Comparison of ENCODE assay signal across 7 cellular contexts in genomic region chr18:67486534-67486933, GRCh38. TPM values are rescaled to one million over a fixed set of nuclear protein-coding genes. Genes with fewer than 3 reads are reported as not detected.
"Had no signal": no experiment of that assay in that cellular context is flagged by ENCODE, and none has a peak within 500 bp of the region (broad histone marks: within the 10 kb centered on the region; RNA-seq: fewer than 3 reads in every experiment).

No MANE protein-coding gene starts in this region.

- ATAC-seq: HepG2 had no signal

- DNase-seq: GOT3, H9, HCEC 1CT, KBM-7 had no signal

- H3K9me3 Mint-ChIP-seq: H9, IgD-negative memory B cell had no signal

- H3K4me3 Mint-ChIP-seq: H9, IgD-negative memory B cell had no signal

- H3K27ac Mint-ChIP-seq: H9, IgD-negative memory B cell had no signal

- H3K27ac ChIP-seq: HL-60 had no signal

- H3K4me1 Mint-ChIP-seq: IgD-negative memory B cell had no signal

- H3K36me3 Mint-ChIP-seq: IgD-negative memory B cell had no signal

RNA-seq across cellular contexts. Expression of gene DSEL, which starts 30.0 kb away (rescaled TPM):
- polyA plus RNA-seq: IgD-negative memory B cell had no signal
